In genomic region chr2:97913846-97914245, GRCh38 we compare ENCODE assay signal across 23 cellular contexts.
DNase-seq lines count a peak whose midpoint lies in the region; TF ChIP-seq lines count a peak whose summit lies in the region.
"Had no signal": no experiment of that assay in that cellular context is flagged by ENCODE, and none has a peak within 500 bp of the region (broad histone marks: within the 10 kb centered on the region; RNA-seq: fewer than 3 reads in every experiment).

No MANE protein-coding gene starts in this region.

- DNase-seq in GM12865 (ENCODE audit: low read depth) (peak; percentile 9), OCI-M1 (lab: John Stamatoyannopoulos, UW) (peak; percentile 17), NAMALWA (ENCODE audit: low spot score) (no peak), brain microvascular endothelial cell (no peak), NCI-H774 (lab: John Stamatoyannopoulos, UW) (no peak)
- no peak for DNase-seq in activated T-helper 2 cell treated with anti-CD3 and anti-CD28 coated beads, Interferon-gamma antibody, Interleukin-2, Interleukin-4, amounts not matched to agents 10 μg/mL and 5 μg/mL and 100 μg/mL, durations not matched to agents 14 hours and 24 hours and 36 hours (ENCODE audit: low spot score)
- no peak for DNase-seq in activated CD4-positive, alpha-beta memory T cell treated with anti-CD3 and anti-CD28 coated beads, Interleukin-2, amount 10 ng/mL, durations not matched to agents 7 days and 5 days
- DNase-seq: Caco-2; CD8-positive, alpha-beta T cell; GF-D8; GM23248; H7; Kasumi-1; NCI-H1105; NCI-H1436 treated with DMSO at 0.1 percent for 48 hours; NCI-H187 treated with DMSO at 0.1 percent for 48 hours; NCI-H2171 treated with DMSO at 0.1 percent for 48 hours; NCI-H345; NCI-H510A treated with DMSO at 0.1 percent for 48 hours; SHP77 had no signal

- H3K4me3 Mint-ChIP-seq in activated T-helper 2 cell treated with anti-CD3 and anti-CD28 coated beads, Interferon-gamma antibody, Interleukin-2, Interleukin-4, amounts not matched to agents 10 μg/mL and 5 μg/mL and 100 μg/mL, durations not matched to agents 14 hours and 24 hours and 36 hours (ENCODE audit: low read depth) = no peak overlapping the region
- no peak overlapping the region for H3K4me3 Mint-ChIP-seq in activated CD4-positive, alpha-beta memory T cell treated with anti-CD3 and anti-CD28 coated beads, Interleukin-2, amount 10 ng/mL, durations not matched to agents 7 days and 5 days
- H3K4me3 Mint-ChIP-seq: CD8-positive, alpha-beta T cell had no signal

- H3K9me3 Mint-ChIP-seq in activated T-helper 2 cell treated with anti-CD3 and anti-CD28 coated beads, Interferon-gamma antibody, Interleukin-2, Interleukin-4, amounts not matched to agents 10 μg/mL and 5 μg/mL and 100 μg/mL, durations not matched to agents 14 hours and 24 hours and 36 hours = peaks cover 7% of the 10 kb centered on the region
- H3K9me3 Mint-ChIP-seq in activated CD4-positive, alpha-beta memory T cell treated with anti-CD3 and anti-CD28 coated beads, Interleukin-2, amount 10 ng/mL, durations not matched to agents 7 days and 5 days = peaks cover 9% of the 10 kb centered on the region
- H3K9me3 Mint-ChIP-seq: CD8-positive, alpha-beta T cell had no signal

- TF ChIP-seq CTCF in GM12865 (IDR thresholded peaks at IDR 0.05; ENCODE audit: insufficient read depth, low read depth, low read length, missing control alignments) (no peak), brain microvascular endothelial cell (IDR thresholded peaks at IDR 0.05; ENCODE audit: low read depth, low read length, missing control alignments) (no peak)

- no peaks in the 10 kb centered on the region for H3K36me3 ChIP-seq in brain microvascular endothelial cell (replicated peaks)

- POLR2A ChIA-PET in activated CD4-positive, alpha-beta memory T cell treated with anti-CD3 and anti-CD28 coated beads, Interleukin-2, amount 10 ng/mL, durations not matched to agents 7 days and 5 days (lab: Charles Lee) = no interaction called here

- no peaks in the 10 kb centered on the region for H3K27me3 Mint-ChIP-seq in activated T-helper 2 cell treated with anti-CD3 and anti-CD28 coated beads, Interferon-gamma antibody, Interleukin-2, Interleukin-4, amounts not matched to agents 10 μg/mL and 5 μg/mL and 100 μg/mL, durations not matched to agents 14 hours and 24 hours and 36 hours (ENCODE audit: low read depth)
- no peaks in the 10 kb centered on the region for H3K27me3 Mint-ChIP-seq in activated CD4-positive, alpha-beta memory T cell treated with anti-CD3 and anti-CD28 coated beads, Interleukin-2, amount 10 ng/mL, durations not matched to agents 7 days and 5 days

- H3K4me3 ChIP-seq in GM12865 (ENCODE audit: low read depth, low read length) = no peak overlapping the region
- no peak overlapping the region for H3K4me3 ChIP-seq in brain microvascular endothelial cell (ENCODE audit: low read depth, low read length)
- H3K4me3 ChIP-seq: GM23248, K562 had no signal

- no peak overlapping the region for H3K27ac ChIP-seq in brain microvascular endothelial cell
- H3K27ac ChIP-seq: C4-2B, GM23248, RWPE1 had no signal

- peak overlapping the region; percentile 8 for H3K27ac Mint-ChIP-seq in activated T-helper 2 cell treated with anti-CD3 and anti-CD28 coated beads, Interferon-gamma antibody, Interleukin-2, Interleukin-4, amounts not matched to agents 10 μg/mL and 5 μg/mL and 100 μg/mL, durations not matched to agents 14 hours and 24 hours and 36 hours
- no peak overlapping the region for H3K27ac Mint-ChIP-seq in activated CD4-positive, alpha-beta memory T cell treated with anti-CD3 and anti-CD28 coated beads, Interleukin-2, amount 10 ng/mL, durations not matched to agents 7 days and 5 days
- H3K27ac Mint-ChIP-seq: CD8-positive, alpha-beta T cell had no signal

- H3K4me1 Mint-ChIP-seq in activated T-helper 2 cell treated with anti-CD3 and anti-CD28 coated beads, Interferon-gamma antibody, Interleukin-2, Interleukin-4, amounts not matched to agents 10 μg/mL and 5 μg/mL and 100 μg/mL, durations not matched to agents 14 hours and 24 hours and 36 hours (ENCODE audit: low read depth) = peaks cover 54% of the 10 kb centered on the region
- H3K4me1 Mint-ChIP-seq in activated CD4-positive, alpha-beta memory T cell treated with anti-CD3 and anti-CD28 coated beads, Interleukin-2, amount 10 ng/mL, durations not matched to agents 7 days and 5 days = peaks cover 36% of the 10 kb centered on the region

- in situ Hi-C loops in brain microvascular endothelial cell (cut with HindIII; ENCODE audit: low pct_ligation_motif_present, low sequenced_read_pairs) = no loop called here

- intact Hi-C loops in activated T-helper 2 cell treated with anti-CD3 and anti-CD28 coated beads, Interferon-gamma antibody, Interleukin-2, Interleukin-4, amounts not matched to agents 10 μg/mL and 5 μg/mL and 100 μg/mL, durations not matched to agents 14 hours and 24 hours and 36 hours (cut with micrococcal nuclease) = loop anchor here (1.0 to 5.0 kb wide), 2 partner anchors 99 to 218 kb away; no protein-coding TSS in a partner anchor

- H3K36me3 Mint-ChIP-seq in activated T-helper 2 cell treated with anti-CD3 and anti-CD28 coated beads, Interferon-gamma antibody, Interleukin-2, Interleukin-4, amounts not matched to agents 10 μg/mL and 5 μg/mL and 100 μg/mL, durations not matched to agents 14 hours and 24 hours and 36 hours (ENCODE audit: low read depth) = peaks cover 45% of the 10 kb centered on the region
- H3K36me3 Mint-ChIP-seq in activated CD4-positive, alpha-beta memory T cell treated with anti-CD3 and anti-CD28 coated beads, Interleukin-2, amount 10 ng/mL, durations not matched to agents 7 days and 5 days (ENCODE audit: low read depth) = peaks cover 32% of the 10 kb centered on the region

- CTCF ChIA-PET in activated CD4-positive, alpha-beta memory T cell treated with anti-CD3 and anti-CD28 coated beads, Interleukin-2, amount 10 ng/mL, durations not matched to agents 7 days and 5 days (lab: Charles Lee) = no interaction called here

- H3K27me3 ChIP-seq in brain microvascular endothelial cell (replicated peaks) = no peaks in the 10 kb centered on the region

Comparison
In these comparisons a context has a peak if more than half of its experiments do, and no peak if none do; other contexts are left out.
1. DNase-seq: peak in GM12865 (single experiment) and OCI-M1 (single experiment); none in activated T-helper 2 cell treated with anti-CD3 and anti-CD28 coated beads, Interferon-gamma antibody, Interleukin-2, Interleukin-4, amounts not matched to agents 10 μg/mL and 5 μg/mL and 100 μg/mL, durations not matched to agents 14 hours and 24 hours and 36 hours (single experiment), NAMALWA (single experiment), brain microvascular endothelial cell (single experiment), NCI-H774 (single experiment) and activated CD4-positive, alpha-beta memory T cell treated with anti-CD3 and anti-CD28 coated beads, Interleukin-2, amount 10 ng/mL, durations not matched to agents 7 days and 5 days (single experiment).